Comparison of ENCODE assay signal across 9 cellular contexts in the genomic region with DNA sequence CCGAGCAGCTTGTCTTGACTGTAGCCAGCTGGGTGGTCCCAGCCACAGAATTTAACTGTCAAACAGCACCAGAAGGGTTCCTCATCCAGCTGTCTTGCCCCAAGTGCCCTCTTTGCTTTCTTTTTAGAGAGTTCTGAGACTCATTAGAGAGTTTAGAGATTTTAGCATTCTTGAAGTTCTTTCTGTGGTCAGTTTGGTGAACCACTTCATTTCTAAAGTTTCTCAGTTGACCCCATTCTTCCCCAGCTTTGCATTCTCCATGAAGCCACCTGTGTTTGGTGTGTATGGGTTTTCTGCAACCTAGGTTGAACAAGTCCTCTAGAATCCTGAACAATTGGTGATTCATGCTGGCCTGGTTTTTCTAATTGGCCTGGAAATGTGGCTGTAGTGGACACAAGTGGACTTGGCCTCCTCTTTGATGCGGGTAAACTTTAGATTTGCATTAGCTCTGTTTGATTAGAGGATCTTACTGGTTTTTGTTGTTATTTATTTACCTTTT. TPM values are rescaled to one million over a fixed set of nuclear protein-coding genes. Genes with fewer than 3 reads are reported as not detected.
DNase-seq lines count a peak whose midpoint lies in the region; ATAC-seq and TF ChIP-seq lines count a peak whose summit lies in the region.
"Had no signal": no experiment of that assay in that cellular context is flagged by ENCODE, and none has a peak within 500 bp of the region (broad histone marks: within the 10 kb centered on the region; RNA-seq: fewer than 3 reads in every experiment).

No MANE protein-coding gene starts in this region.

- no peak for DNase-seq in activated T-cell treated with anti-CD3 and anti-CD28 coated beads, Interleukin-2, amount 50 U/mL, for 72 hours
- DNase-seq in activated T-cell treated with anti-CD3 and anti-CD28 coated beads for 4 hours: no peak
- DNase-seq in activated naive CD8-positive, alpha-beta T cell treated with anti-CD3 and anti-CD28 coated beads, Interleukin-2, amount 10 ng/mL, durations not matched to agents 7 days and 5 days: no peak
- no peak for DNase-seq in natural killer cell
- DNase-seq in stimulated activated naive CD4-positive, alpha-beta T cell (lab: John Stamatoyannopoulos, UW): no peak
- no peak for DNase-seq in SKM-1 (lab: John Stamatoyannopoulos, UW; ENCODE audit: unreplicated experiment)
- no peak for DNase-seq in pons (ENCODE audit: low spot score)
- DNase-seq: CD4-positive, CD25-positive, alpha-beta regulatory T cell had no signal

- peaks cover 0 to 4% of the 10 kb centered on the region in 2 donors for H3K36me3 Mint-ChIP-seq in activated T-cell treated with anti-CD3 and anti-CD28 coated beads, Interleukin-2, amount 50 U/mL, for 72 hours (ENCODE audit: insufficient read depth in 2 of 2)
- H3K36me3 Mint-ChIP-seq in activated naive CD8-positive, alpha-beta T cell treated with anti-CD3 and anti-CD28 coated beads, Interleukin-2, amount 10 ng/mL, durations not matched to agents 7 days and 5 days: peaks cover 2% of the 10 kb centered on the region
- no peaks in the 10 kb centered on the region for H3K36me3 Mint-ChIP-seq in natural killer cell

- peak overlapping the region; percentile 48 to 63 for H3K4me3 Mint-ChIP-seq in activated T-cell treated with anti-CD3 and anti-CD28 coated beads, Interleukin-2, amount 50 U/mL, for 72 hours
- peak overlapping the region; percentile 50 for H3K4me3 Mint-ChIP-seq in activated naive CD8-positive, alpha-beta T cell treated with anti-CD3 and anti-CD28 coated beads, Interleukin-2, amount 10 ng/mL, durations not matched to agents 7 days and 5 days
- H3K4me3 Mint-ChIP-seq in natural killer cell: peak overlapping the region; percentile 6
- H3K4me3 Mint-ChIP-seq: CD4-positive, CD25-positive, alpha-beta regulatory T cell had no signal

- peaks cover 76% of the 10 kb centered on the region for H3K4me1 Mint-ChIP-seq in activated T-cell treated with anti-CD3 and anti-CD28 coated beads, Interleukin-2, amount 50 U/mL, for 72 hours (ENCODE audit: low read depth)
- peaks cover 26% of the 10 kb centered on the region for H3K4me1 Mint-ChIP-seq in activated naive CD8-positive, alpha-beta T cell treated with anti-CD3 and anti-CD28 coated beads, Interleukin-2, amount 10 ng/mL, durations not matched to agents 7 days and 5 days
- peaks cover 22 to 23% of the 10 kb centered on the region in 2 donors for H3K4me1 Mint-ChIP-seq in natural killer cell

- intact Hi-C loops in natural killer cell (cut with micrococcal nuclease): no loop called here

- peak; percentile 64 to 73 for ATAC-seq in activated T-cell treated with anti-CD3 and anti-CD28 coated beads, Interleukin-2, amount 50 U/mL, for 72 hours (replicated peaks in 1 of 2)
- ATAC-seq in HG03103 (IDR thresholded peaks at IDR 0.05; ENCODE audit: low read depth, unreplicated experiment): peak; percentile 73
- peak; percentile 25 for ATAC-seq in activated naive CD8-positive, alpha-beta T cell treated with anti-CD3 and anti-CD28 coated beads, Interleukin-2, amount 10 ng/mL, durations not matched to agents 7 days and 5 days (ENCODE audit: low read depth)
- ATAC-seq in natural killer cell: peak; percentile 44 to 59 (median 50)

- no peak for TF ChIP-seq CTCF in natural killer cell (IDR thresholded peaks at IDR 0.05)

- H3K9me3 Mint-ChIP-seq in activated T-cell treated with anti-CD3 and anti-CD28 coated beads, Interleukin-2, amount 50 U/mL, for 72 hours: no peaks in the 10 kb centered on the region
- no peaks in the 10 kb centered on the region for H3K9me3 Mint-ChIP-seq in activated naive CD8-positive, alpha-beta T cell treated with anti-CD3 and anti-CD28 coated beads, Interleukin-2, amount 10 ng/mL, durations not matched to agents 7 days and 5 days
- no peaks in the 10 kb centered on the region for H3K9me3 Mint-ChIP-seq in natural killer cell

- POLR2A ChIA-PET in activated naive CD8-positive, alpha-beta T cell treated with anti-CD3 and anti-CD28 coated beads, Interleukin-2, amount 10 ng/mL, durations not matched to agents 7 days and 5 days (lab: Charles Lee): no interaction called here

- no peak overlapping the region for H3K27ac Mint-ChIP-seq in activated T-cell treated with anti-CD3 and anti-CD28 coated beads, Interleukin-2, amount 50 U/mL, for 72 hours
- peak overlapping the region; percentile 51 for H3K27ac Mint-ChIP-seq in activated naive CD8-positive, alpha-beta T cell treated with anti-CD3 and anti-CD28 coated beads, Interleukin-2, amount 10 ng/mL, durations not matched to agents 7 days and 5 days
- H3K27ac Mint-ChIP-seq in natural killer cell: peak overlapping the region; percentile 41 to 78

- no peaks in the 10 kb centered on the region for H3K27me3 Mint-ChIP-seq in activated T-cell treated with anti-CD3 and anti-CD28 coated beads, Interleukin-2, amount 50 U/mL, for 72 hours (ENCODE audit: low read depth)
- peaks cover 4% of the 10 kb centered on the region for H3K27me3 Mint-ChIP-seq in activated naive CD8-positive, alpha-beta T cell treated with anti-CD3 and anti-CD28 coated beads, Interleukin-2, amount 10 ng/mL, durations not matched to agents 7 days and 5 days
- no peaks in the 10 kb centered on the region for H3K27me3 Mint-ChIP-seq in natural killer cell (ENCODE audit: low read depth in 2 of 2)
- H3K27me3 Mint-ChIP-seq: CD4-positive, CD25-positive, alpha-beta regulatory T cell had no signal

RNA-seq across cellular contexts. Expression of a gene that starts 33.7 kb away (rescaled TPM):
- 10 to 100 TPM; 46.1 to 56.7 TPM for total RNA-seq in activated T-cell treated with anti-CD3 and anti-CD28 coated beads, Interleukin-2, amount 50 U/mL, for 72 hours
- 10 to 100 TPM; 14.6 TPM for total RNA-seq in activated naive CD8-positive, alpha-beta T cell treated with anti-CD3 and anti-CD28 coated beads, Interleukin-2, amount 10 ng/mL, durations not matched to agents 7 days and 5 days
- total RNA-seq in natural killer cell: 10 to 100 TPM; 24.6 to 30.8 (median 26.6) TPM
